ENCODE assay signal across 8 cellular contexts in genomic region chr13:77429320-77430142, GRCh38.
DNase-seq lines count a peak whose midpoint lies in the region; ATAC-seq and TF ChIP-seq lines count a peak whose summit lies in the region.

No MANE protein-coding gene starts in this region.

- no peaks in the 10 kb centered on the region for H3K36me3 ChIP-seq in hepatocyte (replicated peaks; ENCODE audit: insufficient read depth, low read depth)
- no peaks in the 10 kb centered on the region for H3K36me3 ChIP-seq in transverse colon

- H3K27me3 Mint-ChIP-seq in Calu3 (ENCODE audit: unreplicated experiment): no peaks in the 10 kb centered on the region

- H3K9me3 Mint-ChIP-seq in Calu3 (ENCODE audit: low read depth, unreplicated experiment): no peaks in the 10 kb centered on the region

- BruUV-seq in Calu3 (replicated peaks; lab: Mats Ljungman, UMichigan): no TSS peak

- H2AFZ ChIP-seq in hepatocyte: no peak overlapping the region

- 89% methylated on average over 8 of the region's 8 CpGs for WGBS in hepatocyte (ENCODE audit: low lambda C conversion rate, missing lambda C conversion rate)
- 71% methylated on average over 5 to 8 of the region's 8 CpGs for WGBS in transverse colon (ENCODE audit: low coverage in 1 of 2), 2 donors

- H3K4me2 ChIP-seq in hepatocyte: no peak overlapping the region

- H3K27ac Mint-ChIP-seq in Calu3 (ENCODE audit: unreplicated experiment): no peak overlapping the region

- H3K4me3 ChIP-seq in hepatocyte: no peak overlapping the region
- H3K4me3 ChIP-seq in transverse colon: no peak overlapping the region

- H3K27me3 ChIP-seq in hepatocyte: no peaks in the 10 kb centered on the region
- no peaks in the 10 kb centered on the region for H3K27me3 ChIP-seq in transverse colon

- in situ Hi-C loops in transverse colon (cut with MboI; ENCODE audit: low pct_ligation_motif_present in 1 of 4, low pct_unique_long_range_greater_than_20kb in 1 of 4, low sequenced_read_pairs in 3 of 4): no loop called here

- no peaks in the 10 kb centered on the region for H3K9me2 ChIP-seq in hepatocyte (replicated peaks; ENCODE audit: insufficient read depth)

- H3K36me3 Mint-ChIP-seq in Calu3 (ENCODE audit: insufficient read depth, unreplicated experiment): no peaks in the 10 kb centered on the region

- H3K4me1 ChIP-seq in hepatocyte (ENCODE audit: insufficient read depth) (no peaks in the 10 kb centered on the region), transverse colon (no peaks in the 10 kb centered on the region)

- peak; percentile 77 for ATAC-seq in GM18499 (IDR thresholded peaks at IDR 0.05; ENCODE audit: insufficient read depth, unreplicated experiment)
- ATAC-seq in GM21529 (IDR thresholded peaks at IDR 0.05; ENCODE audit: unreplicated experiment): peak; percentile 78

- intact Hi-C loops in Calu3 (cut with micrococcal nuclease; ENCODE audit: unreplicated experiment): no loop called here
- intact Hi-C loops in transverse colon (cut with DNase I; ENCODE audit: low total_unique reads): no loop called here

- CTCF ChIA-PET in Calu3 (lab: Charles Lee): no interaction called here

- no peaks in the 10 kb centered on the region for H3K79me2 ChIP-seq in hepatocyte

- H3K27ac ChIP-seq in hepatocyte: no peak overlapping the region
- no peak overlapping the region for H3K27ac ChIP-seq in transverse colon

- no peaks in the 10 kb centered on the region for H3K4me1 Mint-ChIP-seq in Calu3 (ENCODE audit: low read depth, unreplicated experiment)

- H4K20me1 ChIP-seq in hepatocyte (ENCODE audit: insufficient read depth, poor library complexity, severe bottlenecking): no peaks in the 10 kb centered on the region

- H3K4me3 Mint-ChIP-seq in Calu3 (ENCODE audit: low read depth, unreplicated experiment): no peak overlapping the region

- no peak for TF ChIP-seq EP300 in transverse colon (IDR thresholded peaks at IDR 0.05; ENCODE audit: low read depth)

- DNase-seq in M059J (ENCODE audit: low read depth) (peak; percentile 49), globus pallidus (ENCODE audit: low spot score) (peak; percentile 45), COLO829 (ENCODE audit: low spot score) (no peak), hepatocyte (ENCODE audit: low spot score) (no peak), Calu3 (no peak), transverse colon (no peak)

- no peaks in the 10 kb centered on the region for H3K9me3 ChIP-seq in hepatocyte (ENCODE audit: low read depth)
- no peaks in the 10 kb centered on the region for H3K9me3 ChIP-seq in transverse colon

- no peak for TF ChIP-seq POLR2A in transverse colon (IDR thresholded peaks at IDR 0.05)

- no peak for TF ChIP-seq CTCF in hepatocyte (IDR thresholded peaks at IDR 0.05; ENCODE audit: poor library complexity)
- no peak for TF ChIP-seq CTCF in Calu3 (IDR thresholded peaks at IDR 0.05; ENCODE audit: unreplicated experiment)
- no peak for TF ChIP-seq CTCF in transverse colon (IDR thresholded peaks at IDR 0.05)

Comparison
In these comparisons a context has a peak if more than half of its experiments do, and no peak if none do; other contexts are left out.
1. DNase-seq: peak in M059J (single experiment) and globus pallidus (single experiment); none in COLO829 (single experiment), hepatocyte (single experiment), Calu3 (single experiment) and transverse colon (single experiment).